ENCODE assay signal across 3 cellular contexts in genomic region chr7:39544774-39545173, GRCh38.
TF ChIP-seq lines count a peak whose summit lies in the region.

No MANE protein-coding gene starts in this region.

TF ChIP-seq in HEK293, 187 proteins besides CTCF, POLR2A, EP300 and RAD21:
- 0 out of 2 replicates have a peak, but pooled peaks have one; percentile 22 for TF ChIP-seq ZNF10 (tag by site-specific recombination; IDR thresholded peaks at IDR 0.05)

TF ChIP-seq in K562, 482 proteins besides CTCF, POLR2A, EP300 and RAD21:
- peak; percentile 83 for TF ChIP-seq ZNF134 (CRISPR knock-in tag; conservative IDR thresholded peaks at IDR 0.05)

TF ChIP-seq in HepG2, 621 proteins besides CTCF, POLR2A, EP300 and RAD21:
- peak; percentile 73 for TF ChIP-seq ZNF7 (CRISPR knock-in tag; IDR thresholded peaks at IDR 0.05)
